22 cellular contexts compared by ENCODE assay signal in the genomic region with DNA sequence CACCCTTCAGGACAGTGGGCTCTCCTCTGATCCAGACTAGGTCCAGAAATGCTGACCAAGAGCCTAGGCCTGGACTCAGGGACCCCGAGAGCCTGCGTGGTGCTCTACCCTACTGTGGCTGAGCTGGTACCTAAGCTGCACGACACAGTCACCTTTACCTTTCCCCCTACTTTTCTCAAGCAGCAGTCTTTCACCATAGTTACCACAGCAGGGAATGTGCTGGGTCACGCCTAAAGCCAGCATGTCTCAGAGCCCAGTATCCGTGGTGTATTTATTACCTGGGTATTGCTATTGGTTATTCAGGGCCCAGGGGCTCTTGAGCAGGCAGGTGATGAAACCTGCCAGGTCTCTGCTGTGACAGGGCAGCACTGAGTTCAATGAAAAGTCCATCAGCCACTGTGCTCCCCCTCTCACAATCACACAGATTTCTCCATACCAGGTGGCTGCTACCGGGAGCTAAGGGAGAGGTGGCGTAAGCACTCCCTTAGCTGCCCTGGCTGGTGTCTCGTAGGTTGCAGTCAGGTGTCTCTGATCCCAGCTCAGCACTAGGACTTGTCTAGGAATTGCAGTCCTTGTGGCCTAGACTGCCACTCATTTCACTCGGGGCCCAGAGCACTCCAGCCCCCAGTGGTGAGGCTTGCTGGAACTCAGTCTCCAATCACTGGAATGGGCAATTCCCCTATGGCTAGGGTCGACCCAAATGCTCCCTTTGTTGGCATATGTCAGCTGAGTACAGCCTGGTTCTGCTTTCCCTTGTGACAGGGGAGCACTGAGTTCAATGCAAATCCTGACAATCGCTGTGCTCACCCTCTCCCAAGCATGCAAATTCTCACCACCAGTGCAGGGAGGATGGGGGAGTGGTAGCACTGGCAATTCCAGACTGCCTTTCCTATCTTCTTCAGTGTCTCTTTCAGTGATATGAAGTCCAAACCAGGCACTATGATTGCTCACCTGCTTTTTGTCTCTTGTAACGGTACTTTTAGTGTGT.
"Had no signal": no experiment of that assay in that cellular context is flagged by ENCODE, and none has a peak within 500 bp of the region (broad histone marks: within the 10 kb centered on the region; RNA-seq: fewer than 3 reads in every experiment).

No MANE protein-coding gene starts in this region.

- H3K4me3 ChIP-seq: lower lobe of right lung, tibial artery, uterus had no signal

- H3K27me3 Mint-ChIP-seq: activated CD4-positive, alpha-beta T cell treated with anti-CD3 and anti-CD28 coated beads, Interleukin-2, amount 10 ng/mL, durations not matched to agents 7 days and 5 days; activated naive CD8-positive, alpha-beta T cell had no signal

- H3K4me3 Mint-ChIP-seq: activated B cell treated with CpG ODN at 0.5 μM for 24 hours; activated CD4-positive, alpha-beta T cell treated with anti-CD3 and anti-CD28 coated beads, Interleukin-2, amount 10 ng/mL, durations not matched to agents 7 days and 5 days; activated naive CD8-positive, alpha-beta T cell; effector memory CD8-positive, alpha-beta T cell; nephron had no signal

- H3K36me3 ChIP-seq: lower lobe of right lung, uterus had no signal

- H3K4me1 ChIP-seq: lower lobe of right lung, tibial artery, uterus had no signal

- DNase-seq: activated B cell treated with CpG ODN at 0.5 μM for 24 hours; activated CD4-positive, alpha-beta T cell treated with anti-CD3 and anti-CD28 coated beads, Interleukin-2, amount 10 ng/mL, durations not matched to agents 7 days and 5 days; activated CD8-positive, alpha-beta memory T cell treated with anti-CD3 and anti-CD28 coated beads, Interleukin-2, amount 50 U/mL, for 48 hours; activated effector memory CD4-positive, alpha-beta T cell treated with anti-CD3 and anti-CD28 coated beads, Interleukin-2, amount 50 U/mL, for 16 hours; activated T-cell treated with anti-CD3 and anti-CD28 coated beads, Interleukin-2, amount 50 U/mL, for 48 hours; caudate nucleus; effector memory CD8-positive, alpha-beta T cell; foreskin fibroblast; hippocampal formation; lower lobe of right lung; midbrain; nucleus accumbens; posterior cingulate gyrus; stimulated activated naive CD8-positive, alpha-beta T cell treated with anti-CD3 and anti-CD28 coated beads, Interleukin-15, Interleukin-2, amounts not matched to agents 100 U/mL and 50 U/mL, for 24 hours; substantia nigra; tibial artery; uterus had no signal

- ATAC-seq: effector memory CD8-positive, alpha-beta T cell; stimulated activated naive CD8-positive, alpha-beta T cell treated with anti-CD3 and anti-CD28 coated beads, Interleukin-15, Interleukin-2, amounts not matched to agents 100 U/mL and 50 U/mL, for 24 hours had no signal

- H3K27ac Mint-ChIP-seq: activated B cell treated with CpG ODN at 0.5 μM for 24 hours; activated CD4-positive, alpha-beta T cell treated with anti-CD3 and anti-CD28 coated beads, Interleukin-2, amount 10 ng/mL, durations not matched to agents 7 days and 5 days; activated naive CD8-positive, alpha-beta T cell; effector memory CD8-positive, alpha-beta T cell; nephron had no signal

- H3K27me3 ChIP-seq: tibial artery, uterus had no signal

- H3K4me1 Mint-ChIP-seq: activated B cell treated with CpG ODN at 0.5 μM for 24 hours; activated CD4-positive, alpha-beta T cell treated with anti-CD3 and anti-CD28 coated beads, Interleukin-2, amount 10 ng/mL, durations not matched to agents 7 days and 5 days; nephron had no signal

- H3K27ac ChIP-seq: epithelial cell of prostate, lower lobe of right lung, tibial artery, uterus had no signal

- FAIRE-seq: keratinocyte, TTC549 had no signal
